Comparison of ENCODE assay signal across 8 cellular contexts in the genomic region with DNA sequence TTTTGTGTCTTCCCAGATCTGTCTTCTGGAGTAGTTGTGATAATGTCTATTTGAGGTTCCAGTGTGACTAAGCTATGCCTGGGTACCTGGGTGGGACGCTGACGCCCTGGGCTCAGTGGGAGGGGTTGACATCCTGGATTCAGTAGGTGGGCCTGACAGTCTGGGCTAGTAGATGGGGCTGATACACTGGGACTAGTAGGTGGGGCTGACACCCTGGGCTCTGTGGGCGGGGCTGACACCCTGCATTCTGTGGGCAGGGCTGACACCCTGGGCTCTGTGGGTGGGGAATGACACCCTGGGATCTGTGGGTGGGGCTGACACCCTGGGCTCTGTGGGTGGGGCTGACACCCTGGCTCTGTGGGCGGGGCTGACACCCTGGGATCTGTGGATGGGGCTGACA.
A peak's percentile ranks its signal among the peaks of the same experiment; 100 is the strongest.
DNase-seq lines count a peak whose midpoint lies in the region; ATAC-seq and TF ChIP-seq lines count a peak whose summit lies in the region.
"Not testable (repeated sequence)": the region's sequence is repeated elsewhere in the genome, so short reads cannot be mapped to it uniquely, and the experiment has no call there.

No MANE protein-coding gene starts in this region.

- not testable (repeated sequence) for TF ChIP-seq CTCF in mucosa of descending colon (IDR thresholded peaks at IDR 0.05)

- H3K27me3 Mint-ChIP-seq in activated naive CD4-positive, alpha-beta T cell treated with anti-CD3 and anti-CD28 coated beads for 36 hours (ENCODE audit: low read depth) = not testable (repeated sequence)

- not testable (repeated sequence) for H3K4me1 ChIP-seq in mucosa of descending colon (ENCODE audit: low read depth)

- in situ Hi-C loops in Caki2 (cut with HindIII; ENCODE audit: low pct_unique_long_range_greater_than_20kb, low sequenced_read_pairs) = not testable (repeated sequence)

- not testable (repeated sequence) for H3K9me3 Mint-ChIP-seq in activated naive CD4-positive, alpha-beta T cell treated with anti-CD3 and anti-CD28 coated beads for 36 hours; stimulated activated effector memory CD8-positive, alpha-beta T cell treated with anti-CD3 and anti-CD28 coated beads, Interleukin-12 subunit alpha, Interleukin-12 subunit beta, amount 100 ng/mL, for 72 hours

- not testable (repeated sequence) for H3K27ac Mint-ChIP-seq in activated naive CD4-positive, alpha-beta T cell treated with anti-CD3 and anti-CD28 coated beads for 36 hours; stimulated activated effector memory CD8-positive, alpha-beta T cell treated with anti-CD3 and anti-CD28 coated beads, Interleukin-12 subunit alpha, Interleukin-12 subunit beta, amount 100 ng/mL, for 72 hours

- ATAC-seq in esophagus mucosa = peak; percentile 54
- ATAC-seq in mucosa of descending colon = peak; percentile 79
- ATAC-seq in stimulated activated effector memory CD8-positive, alpha-beta T cell treated with anti-CD3 and anti-CD28 coated beads, Interleukin-12 subunit alpha, Interleukin-12 subunit beta, amount 100 ng/mL, for 72 hours = peak; percentile 77

- H3K4me3 ChIP-seq in mucosa of descending colon = not testable (repeated sequence)

- intact Hi-C loops in activated naive CD4-positive, alpha-beta T cell treated with anti-CD3 and anti-CD28 coated beads for 36 hours (cut with micrococcal nuclease); mucosa of descending colon (cut with DNase I, micrococcal nuclease): not testable (repeated sequence)

- not testable (repeated sequence) for H3K4me1 Mint-ChIP-seq in activated naive CD4-positive, alpha-beta T cell treated with anti-CD3 and anti-CD28 coated beads for 36 hours (ENCODE audit: low read depth)
- peaks cover 17% of the 10 kb centered on the region for H3K4me1 Mint-ChIP-seq in stimulated activated effector memory CD8-positive, alpha-beta T cell treated with anti-CD3 and anti-CD28 coated beads, Interleukin-12 subunit alpha, Interleukin-12 subunit beta, amount 100 ng/mL, for 72 hours

- H3K36me3 Mint-ChIP-seq in activated naive CD4-positive, alpha-beta T cell treated with anti-CD3 and anti-CD28 coated beads for 36 hours (ENCODE audit: low read depth); stimulated activated effector memory CD8-positive, alpha-beta T cell treated with anti-CD3 and anti-CD28 coated beads, Interleukin-12 subunit alpha, Interleukin-12 subunit beta, amount 100 ng/mL, for 72 hours: not testable (repeated sequence)

- not testable (repeated sequence) for H3K4me3 Mint-ChIP-seq in activated naive CD4-positive, alpha-beta T cell treated with anti-CD3 and anti-CD28 coated beads for 36 hours; stimulated activated effector memory CD8-positive, alpha-beta T cell treated with anti-CD3 and anti-CD28 coated beads, Interleukin-12 subunit alpha, Interleukin-12 subunit beta, amount 100 ng/mL, for 72 hours

- not testable (repeated sequence) for H3K9me3 ChIP-seq in mucosa of descending colon

- DNase-seq in Caki2 (ENCODE audit: low read depth) (peak; percentile 89), NCI-H226 (peak; percentile 34), T-helper 22 cell (ENCODE audit: low read depth) (peak; percentile 14), mucosa of descending colon (peak; percentile 69 to 84 (median 75))
- DNase-seq in activated CD8-positive, alpha-beta memory T cell treated with anti-CD3 and anti-CD28 coated beads, Interleukin-2, amount 50 U/mL, for 48 hours = peak; percentile 45
- DNase-seq in activated naive CD4-positive, alpha-beta T cell treated with anti-CD3 and anti-CD28 coated beads for 36 hours = peak; percentile 15
- DNase-seq in stimulated activated effector memory CD8-positive, alpha-beta T cell treated with anti-CD3 and anti-CD28 coated beads, Interleukin-12 subunit alpha, Interleukin-12 subunit beta, amount 100 ng/mL, for 72 hours (ENCODE audit: low spot score in 2 of 2) = not testable (repeated sequence)

- CTCF ChIA-PET in activated naive CD4-positive, alpha-beta T cell treated with anti-CD3 and anti-CD28 coated beads for 36 hours (lab: Charles Lee) = not testable (repeated sequence)

- H3K36me3 ChIP-seq in mucosa of descending colon (ENCODE audit: low read depth) = not testable (repeated sequence)
